ENCODE assay signal across 1 cellular context in the genomic region with DNA sequence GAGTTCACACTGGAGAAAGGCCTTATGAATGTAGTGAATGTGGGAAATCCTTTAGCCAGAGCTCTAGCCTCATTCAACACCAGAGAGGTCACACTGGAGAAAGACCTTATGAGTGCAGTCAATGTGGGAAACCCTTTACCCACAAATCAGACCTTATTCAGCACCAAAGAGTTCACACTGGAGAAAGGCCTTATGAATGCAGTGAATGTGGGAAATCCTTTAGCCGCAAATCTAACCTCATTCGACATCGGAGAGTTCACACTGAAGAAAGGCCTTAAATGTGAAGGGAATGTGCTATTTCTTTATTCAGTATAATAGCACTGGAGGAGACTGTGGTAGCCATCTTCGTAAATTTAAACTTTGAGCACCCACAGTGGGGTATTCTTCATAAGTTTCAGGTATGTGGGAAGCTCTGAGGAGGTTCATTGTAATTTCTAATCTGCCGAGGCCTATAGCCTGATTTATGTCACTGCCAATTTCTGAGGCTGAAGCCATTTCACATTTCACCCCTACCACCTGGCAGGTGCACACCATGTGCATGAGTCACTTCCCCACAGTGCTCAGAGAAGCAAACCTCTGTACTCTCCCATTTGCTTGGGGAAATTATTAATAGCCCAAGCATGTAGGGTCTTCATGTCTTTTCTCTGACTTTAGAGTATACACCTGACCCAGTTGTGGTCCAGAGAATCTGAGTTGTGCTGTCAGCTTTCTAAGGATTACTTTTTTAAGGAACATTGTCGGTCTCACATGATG.
TF ChIP-seq lines count a peak whose summit lies in the region.

No MANE protein-coding gene starts in this region.

TF ChIP-seq in GM23338, 12 proteins besides CTCF, POLR2A, EP300 and RAD21 (continued from another document):
- TF ChIP-seq, protein P1, sequence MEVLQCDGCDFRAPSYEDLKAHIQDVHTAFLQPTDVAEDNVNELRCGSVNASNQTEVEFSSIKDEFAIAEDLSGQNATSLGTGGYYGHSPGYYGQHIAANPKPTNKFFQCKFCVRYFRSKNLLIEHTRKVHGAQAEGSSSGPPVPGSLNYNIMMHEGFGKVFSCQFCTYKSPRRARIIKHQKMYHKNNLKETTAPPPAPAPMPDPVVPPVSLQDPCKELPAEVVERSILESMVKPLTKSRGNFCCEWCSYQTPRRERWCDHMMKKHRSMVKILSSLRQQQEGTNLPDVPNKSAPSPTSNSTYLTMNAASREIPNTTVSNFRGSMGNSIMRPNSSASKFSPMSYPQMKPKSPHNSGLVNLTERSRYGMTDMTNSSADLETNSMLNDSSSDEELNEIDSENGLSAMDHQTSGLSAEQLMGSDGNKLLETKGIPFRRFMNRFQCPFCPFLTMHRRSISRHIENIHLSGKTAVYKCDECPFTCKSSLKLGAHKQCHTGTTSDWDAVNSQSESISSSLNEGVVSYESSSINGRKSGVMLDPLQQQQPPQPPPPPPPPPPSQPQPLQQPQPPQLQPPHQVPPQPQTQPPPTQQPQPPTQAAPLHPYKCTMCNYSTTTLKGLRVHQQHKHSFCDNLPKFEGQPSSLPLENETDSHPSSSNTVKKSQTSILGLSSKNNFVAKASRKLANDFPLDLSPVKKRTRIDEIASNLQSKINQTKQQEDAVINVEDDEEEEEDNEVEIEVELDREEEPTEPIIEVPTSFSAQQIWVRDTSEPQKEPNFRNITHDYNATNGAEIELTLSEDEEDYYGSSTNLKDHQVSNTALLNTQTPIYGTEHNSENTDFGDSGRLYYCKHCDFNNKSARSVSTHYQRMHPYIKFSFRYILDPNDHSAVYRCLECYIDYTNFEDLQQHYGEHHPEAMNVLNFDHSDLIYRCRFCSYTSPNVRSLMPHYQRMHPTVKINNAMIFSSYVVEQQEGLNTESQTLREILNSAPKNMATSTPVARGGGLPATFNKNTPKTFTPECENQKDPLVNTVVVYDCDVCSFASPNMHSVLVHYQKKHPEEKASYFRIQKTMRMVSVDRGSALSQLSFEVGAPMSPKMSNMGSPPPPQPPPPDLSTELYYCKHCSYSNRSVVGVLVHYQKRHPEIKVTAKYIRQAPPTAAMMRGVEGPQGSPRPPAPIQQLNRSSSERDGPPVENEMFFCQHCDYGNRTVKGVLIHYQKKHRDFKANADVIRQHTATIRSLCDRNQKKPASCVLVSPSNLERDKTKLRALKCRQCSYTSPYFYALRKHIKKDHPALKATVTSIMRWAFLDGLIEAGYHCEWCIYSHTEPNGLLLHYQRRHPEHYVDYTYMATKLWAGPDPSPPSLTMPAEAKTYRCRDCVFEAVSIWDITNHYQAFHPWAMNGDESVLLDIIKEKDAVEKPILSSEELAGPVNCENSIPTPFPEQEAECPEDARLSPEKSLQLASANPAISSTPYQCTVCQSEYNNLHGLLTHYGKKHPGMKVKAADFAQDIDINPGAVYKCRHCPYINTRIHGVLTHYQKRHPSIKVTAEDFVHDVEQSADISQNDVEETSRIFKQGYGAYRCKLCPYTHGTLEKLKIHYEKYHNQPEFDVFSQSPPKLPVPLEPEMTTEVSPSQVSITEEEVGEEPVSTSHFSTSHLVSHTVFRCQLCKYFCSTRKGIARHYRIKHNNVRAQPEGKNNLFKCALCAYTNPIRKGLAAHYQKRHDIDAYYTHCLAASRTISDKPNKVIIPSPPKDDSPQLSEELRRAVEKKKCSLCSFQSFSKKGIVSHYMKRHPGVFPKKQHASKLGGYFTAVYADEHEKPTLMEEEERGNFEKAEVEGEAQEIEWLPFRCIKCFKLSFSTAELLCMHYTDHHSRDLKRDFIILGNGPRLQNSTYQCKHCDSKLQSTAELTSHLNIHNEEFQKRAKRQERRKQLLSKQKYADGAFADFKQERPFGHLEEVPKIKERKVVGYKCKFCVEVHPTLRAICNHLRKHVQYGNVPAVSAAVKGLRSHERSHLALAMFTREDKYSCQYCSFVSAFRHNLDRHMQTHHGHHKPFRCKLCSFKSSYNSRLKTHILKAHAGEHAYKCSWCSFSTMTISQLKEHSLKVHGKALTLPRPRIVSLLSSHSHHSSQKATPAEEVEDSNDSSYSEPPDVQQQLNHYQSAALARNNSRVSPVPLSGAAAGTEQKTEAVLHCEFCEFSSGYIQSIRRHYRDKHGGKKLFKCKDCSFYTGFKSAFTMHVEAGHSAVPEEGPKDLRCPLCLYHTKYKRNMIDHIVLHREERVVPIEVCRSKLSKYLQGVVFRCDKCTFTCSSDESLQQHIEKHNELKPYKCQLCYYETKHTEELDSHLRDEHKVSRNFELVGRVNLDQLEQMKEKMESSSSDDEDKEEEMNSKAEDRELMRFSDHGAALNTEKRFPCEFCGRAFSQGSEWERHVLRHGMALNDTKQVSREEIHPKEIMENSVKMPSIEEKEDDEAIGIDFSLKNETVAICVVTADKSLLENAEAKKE (CRISPR knock-in tag; IDR thresholded peaks at IDR 0.05): no peak
- TF ChIP-seq EZH2phosphoT487 (IDR thresholded peaks at IDR 0.05; ENCODE audit: unreplicated experiment) (no peak), STAT1 (IDR thresholded peaks at IDR 0.05; ENCODE audit: unreplicated experiment) (no peak), ZNF114 (CRISPR knock-in tag; IDR thresholded peaks at IDR 0.05) (no peak)
